11 cellular contexts compared by ENCODE assay signal in genomic region chr12:116558280-116559079, GRCh38. TPM values are rescaled to one million over a fixed set of nuclear protein-coding genes. Genes with fewer than 3 reads are reported as not detected.
DNase-seq lines count a peak whose midpoint lies in the region; ATAC-seq and TF ChIP-seq lines count a peak whose summit lies in the region.
"Had no signal": no experiment of that assay in that cellular context is flagged by ENCODE, and none has a peak within 500 bp of the region (broad histone marks: within the 10 kb centered on the region; RNA-seq: fewer than 3 reads in every experiment).

No MANE protein-coding gene starts in this region.

- H3K9me3 ChIP-seq in liver (ENCODE audit: control insufficient read depth in 4 of 4, low read length in 3 of 4) (no peaks in the 10 kb centered on the region), thymus (ENCODE audit: control insufficient read depth) (no peaks in the 10 kb centered on the region)
- H3K9me3 ChIP-seq: thoracic aorta had no signal

- DNase-seq in activated T-cell treated with anti-CD3 and anti-CD28 coated beads, Interleukin-2, amount 50 U/mL, for 24 hours: no peak
- no peak for DNase-seq in activated T-cell treated with anti-CD3 and anti-CD28 coated beads for 4 hours
- DNase-seq in WTC11 (ENCODE audit: low spot score): no peak
- DNase-seq in cerebellar cortex (ENCODE audit: low spot score): no peak
- no peak for DNase-seq in DMS114 treated with DMSO at 0.1 percent for 48 hours (lab: John Stamatoyannopoulos, UW; ENCODE audit: unreplicated experiment)
- DNase-seq: dermis blood vessel endothelial cell, NCI-H524 had no signal

- TF ChIP-seq CTCF in WTC11 (IDR thresholded peaks at IDR 0.05) (no peak), liver (IDR thresholded peaks at IDR 0.05; ENCODE audit: low read depth, low read length, missing input control) (no peak)

- no peaks in the 10 kb centered on the region for H3K36me3 ChIP-seq in liver (ENCODE audit: control insufficient read depth in 4 of 4, insufficient read depth in 3 of 4, low read depth in 1 of 4, low read length in 3 of 4)
- H3K36me3 ChIP-seq in thymus (ENCODE audit: control insufficient read depth, insufficient read depth): no peaks in the 10 kb centered on the region
- H3K36me3 ChIP-seq: thoracic aorta had no signal

- no peak for TF ChIP-seq RAD21 in liver (IDR thresholded peaks at IDR 0.05)

- H3K27ac ChIP-seq in liver (ENCODE audit: low read depth in 1 of 2, low read length in 2 of 2) (peak overlapping the region; percentile 41 to 54), thymus (ENCODE audit: low read depth) (peak overlapping the region; percentile 97)
- H3K27ac ChIP-seq: thoracic aorta had no signal

- CTCF ChIA-PET in WTC11 (lab: Charles Lee): interaction anchor here (1.3 kb wide), 1 partner anchor 41 kb away, joined by 3 read pairs; no protein-coding TSS in a partner anchor

- H3K27me3 Mint-ChIP-seq in activated T-cell treated with anti-CD3 and anti-CD28 coated beads, Interleukin-2, amount 50 U/mL, for 24 hours: no peaks in the 10 kb centered on the region
- no peaks in the 10 kb centered on the region for H3K27me3 Mint-ChIP-seq in WTC11 (ENCODE audit: low read depth)

- peak overlapping the region; percentile 73 for H3K4me3 Mint-ChIP-seq in activated T-cell treated with anti-CD3 and anti-CD28 coated beads, Interleukin-2, amount 50 U/mL, for 24 hours
- H3K4me3 Mint-ChIP-seq in WTC11: no peak overlapping the region

- H3K4me1 ChIP-seq in liver (ENCODE audit: control insufficient read depth in 4 of 4, insufficient read depth in 4 of 4, low read length in 3 of 4) (no peaks in the 10 kb centered on the region), thymus (ENCODE audit: control insufficient read depth, insufficient read depth, low read length) (peaks cover 26% of the 10 kb centered on the region)

- peak overlapping the region; percentile 94 for H3K27ac Mint-ChIP-seq in activated T-cell treated with anti-CD3 and anti-CD28 coated beads, Interleukin-2, amount 50 U/mL, for 24 hours
- no peak overlapping the region for H3K27ac Mint-ChIP-seq in WTC11

- POLR2A ChIA-PET in WTC11 (lab: Charles Lee): interaction anchor here (0.6 kb wide), 1 partner anchor 356 kb away, joined by 3 read pairs; no protein-coding TSS in a partner anchor

- H3K4me3 ChIP-seq in liver (ENCODE audit: low read depth in 1 of 3, low read length in 3 of 3): no peak overlapping the region
- H3K4me3 ChIP-seq in thymus (ENCODE audit: low read length): peak overlapping the region; percentile 15
- H3K4me3 ChIP-seq: thoracic aorta had no signal

- peaks cover 3% of the 10 kb centered on the region for H3K9me3 Mint-ChIP-seq in activated T-cell treated with anti-CD3 and anti-CD28 coated beads, Interleukin-2, amount 50 U/mL, for 24 hours
- H3K9me3 Mint-ChIP-seq in WTC11: peaks cover 8% of the 10 kb centered on the region

- H3K9ac ChIP-seq in liver (ENCODE audit: low read depth in 1 of 2, low read length in 2 of 2): no peak overlapping the region

- peaks cover under 1% of the 10 kb centered on the region for H3K36me3 Mint-ChIP-seq in activated T-cell treated with anti-CD3 and anti-CD28 coated beads, Interleukin-2, amount 50 U/mL, for 24 hours (ENCODE audit: low read depth)
- peaks cover 4% of the 10 kb centered on the region for H3K36me3 Mint-ChIP-seq in WTC11

- WGBS in liver: 91% methylated on average over 18 of the region's 18 CpGs
- 59% methylated on average over 18 of the region's 18 CpGs for WGBS in thymus

- peaks cover 42% of the 10 kb centered on the region for H3K4me1 Mint-ChIP-seq in activated T-cell treated with anti-CD3 and anti-CD28 coated beads, Interleukin-2, amount 50 U/mL, for 24 hours (ENCODE audit: low read depth)
- peaks cover 12% of the 10 kb centered on the region for H3K4me1 Mint-ChIP-seq in WTC11

- ATAC-seq in WTC11: no peak
- no peak for ATAC-seq in GM21360 (IDR thresholded peaks at IDR 0.05; ENCODE audit: unreplicated experiment)

- H3K27me3 ChIP-seq in liver (ENCODE audit: control insufficient read depth in 4 of 4, insufficient read depth in 4 of 4, low read length in 3 of 4): no peaks in the 10 kb centered on the region
- H3K27me3 ChIP-seq in thymus (ENCODE audit: control insufficient read depth, insufficient read depth): no peaks in the 10 kb centered on the region

TF ChIP-seq in WTC11, 78 proteins besides CTCF, POLR2A, EP300 and RAD21 (continues in another document):
- TF ChIP-seq, protein P1, sequence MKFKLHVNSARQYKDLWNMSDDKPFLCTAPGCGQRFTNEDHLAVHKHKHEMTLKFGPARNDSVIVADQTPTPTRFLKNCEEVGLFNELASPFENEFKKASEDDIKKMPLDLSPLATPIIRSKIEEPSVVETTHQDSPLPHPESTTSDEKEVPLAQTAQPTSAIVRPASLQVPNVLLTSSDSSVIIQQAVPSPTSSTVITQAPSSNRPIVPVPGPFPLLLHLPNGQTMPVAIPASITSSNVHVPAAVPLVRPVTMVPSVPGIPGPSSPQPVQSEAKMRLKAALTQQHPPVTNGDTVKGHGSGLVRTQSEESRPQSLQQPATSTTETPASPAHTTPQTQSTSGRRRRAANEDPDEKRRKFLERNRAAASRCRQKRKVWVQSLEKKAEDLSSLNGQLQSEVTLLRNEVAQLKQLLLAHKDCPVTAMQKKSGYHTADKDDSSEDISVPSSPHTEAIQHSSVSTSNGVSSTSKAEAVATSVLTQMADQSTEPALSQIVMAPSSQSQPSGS (CRISPR knock-in tag; IDR thresholded peaks at IDR 0.05; ENCODE audit: borderline replicate concordance, low read depth): no peak
- no peak for TF ChIP-seq HMGA2 (CRISPR knock-in tag; IDR thresholded peaks at IDR 0.05)
- 0 out of 2 replicates have a peak, but pooled peaks have one; percentile 56 for TF ChIP-seq ZNF121 (CRISPR knock-in tag; IDR thresholded peaks at IDR 0.05)
- TF ChIP-seq, protein P2, sequence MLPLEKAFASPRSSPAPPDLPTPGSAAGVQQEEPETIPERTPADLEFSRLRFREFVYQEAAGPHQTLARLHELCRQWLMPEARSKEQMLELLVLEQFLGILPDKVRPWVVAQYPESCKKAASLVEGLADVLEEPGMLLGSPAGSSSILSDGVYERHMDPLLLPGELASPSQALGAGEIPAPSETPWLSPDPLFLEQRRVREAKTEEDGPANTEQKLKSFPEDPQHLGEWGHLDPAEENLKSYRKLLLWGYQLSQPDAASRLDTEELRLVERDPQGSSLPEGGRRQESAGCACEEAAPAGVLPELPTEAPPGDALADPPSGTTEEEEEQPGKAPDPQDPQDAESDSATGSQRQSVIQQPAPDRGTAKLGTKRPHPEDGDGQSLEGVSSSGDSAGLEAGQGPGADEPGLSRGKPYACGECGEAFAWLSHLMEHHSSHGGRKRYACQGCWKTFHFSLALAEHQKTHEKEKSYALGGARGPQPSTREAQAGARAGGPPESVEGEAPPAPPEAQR (CRISPR knock-in tag; IDR thresholded peaks at IDR 0.05): no peak
- TF ChIP-seq ESRRA (CRISPR knock-in tag; IDR thresholded peaks at IDR 0.05; ENCODE audit: borderline replicate concordance): no peak

TF ChIP-seq in liver, 16 proteins besides CTCF, POLR2A, EP300 and RAD21:
- TF ChIP-seq ATF3 (IDR thresholded peaks at IDR 0.05): no peak
- TF ChIP-seq EGR1 (IDR thresholded peaks at IDR 0.05; ENCODE audit: low read depth in 2 of 2): no peak
- no peak for TF ChIP-seq HNF4G (IDR thresholded peaks at IDR 0.05)
- no peak for TF ChIP-seq FOXA2 (IDR thresholded peaks at IDR 0.05)
- TF ChIP-seq NR2F2 (IDR thresholded peaks at IDR 0.05): no peak

RNA-seq across cellular contexts. Expression of gene MAP1LC3B2, which starts 0.7 kb away (rescaled TPM):
- total RNA-seq in WTC11 (2021) (2.2 to 3.0 TPM (median 2.5 TPM) in 3 replicates), liver (not detected)
- polyA plus RNA-seq in liver (1 to 10 TPM; 1.3 to 7.7 TPM), thymus (6.5 TPM)
- total RNA-seq: dermis blood vessel endothelial cell had no signal
